ENCODE assay signal across 9 cellular contexts in genomic region chr21:33968082-33968997, GRCh38. TPM values are rescaled to one million over a fixed set of nuclear protein-coding genes. Genes with fewer than 3 reads are reported as not detected.
A peak's percentile ranks its signal among the peaks of the same experiment; 100 is the strongest.
DNase-seq lines count a peak whose midpoint lies in the region; ATAC-seq and TF ChIP-seq lines count a peak whose summit lies in the region.
"Had no signal": no experiment of that assay in that cellular context is flagged by ENCODE, and none has a peak within 500 bp of the region (broad histone marks: within the 10 kb centered on the region; RNA-seq: fewer than 3 reads in every experiment).

No MANE protein-coding gene starts in this region.

- 38 to 48% (median 48%) methylated on average over 5 of the region's 5 CpGs for WGBS in stomach, 5 donors

- TF ChIP-seq POLR2A in stomach (IDR thresholded peaks at IDR 0.05): no peak

- H3K27me3 Mint-ChIP-seq in Caco-2 (ENCODE audit: insufficient read depth, unreplicated experiment): no peaks in the 10 kb centered on the region
- no peaks in the 10 kb centered on the region for H3K27me3 Mint-ChIP-seq in activated CD4-positive, alpha-beta memory T cell treated with anti-CD3 and anti-CD28 coated beads, Interleukin-2, amount 10 ng/mL, durations not matched to agents 7 days and 5 days

- peaks cover 53% of the 10 kb centered on the region for H3K4me1 Mint-ChIP-seq in Caco-2 (ENCODE audit: low read depth, unreplicated experiment)
- peaks cover 24% of the 10 kb centered on the region for H3K4me1 Mint-ChIP-seq in activated CD4-positive, alpha-beta memory T cell treated with anti-CD3 and anti-CD28 coated beads, Interleukin-2, amount 10 ng/mL, durations not matched to agents 7 days and 5 days

- H3K27ac Mint-ChIP-seq in Caco-2 (ENCODE audit: unreplicated experiment): peak overlapping the region; percentile 89
- peak overlapping the region; percentile 14 for H3K27ac Mint-ChIP-seq in activated CD4-positive, alpha-beta memory T cell treated with anti-CD3 and anti-CD28 coated beads, Interleukin-2, amount 10 ng/mL, durations not matched to agents 7 days and 5 days

- H3K36me3 Mint-ChIP-seq in Caco-2 (ENCODE audit: insufficient read depth, unreplicated experiment): peaks cover 7% of the 10 kb centered on the region
- peaks cover 57% of the 10 kb centered on the region for H3K36me3 Mint-ChIP-seq in activated CD4-positive, alpha-beta memory T cell treated with anti-CD3 and anti-CD28 coated beads, Interleukin-2, amount 10 ng/mL, durations not matched to agents 7 days and 5 days (ENCODE audit: low read depth)

- H3K27me3 ChIP-seq in Caco-2 (replicated peaks; ENCODE audit: control insufficient read depth, insufficient read depth, low read length) (no peaks in the 10 kb centered on the region), right atrium auricular region (no peaks in the 10 kb centered on the region), stomach (no peaks in the 10 kb centered on the region)

- TF ChIP-seq CTCF in Caco-2 (IDR thresholded peaks at IDR 0.05; ENCODE audit: insufficient read depth in 1 of 2, low read depth in 1 of 2, low read length in 1 of 2, severe bottlenecking in 1 of 2, unreplicated experiment in 1 of 2) (no peak), right atrium auricular region (IDR thresholded peaks at IDR 0.05) (no peak), stomach (IDR thresholded peaks at IDR 0.05) (no peak)

- DNase-seq in Caco-2: peak; percentile 46 to 60
- DNase-seq in HS-27A (ENCODE audit: low read depth): peak; percentile 64
- DNase-seq in activated CD4-positive, alpha-beta memory T cell treated with anti-CD3 and anti-CD28 coated beads, Interleukin-2, amount 10 ng/mL, durations not matched to agents 7 days and 5 days: no peak
- DNase-seq in right atrium auricular region (ENCODE audit: low spot score): no peak
- no peak for DNase-seq in stomach
- DNase-seq in NCI-H1092 treated with DMSO at 0.1 percent for 48 hours (lab: John Stamatoyannopoulos, UW): no peak
- DNase-seq in mesenteric fat pad (ENCODE audit: low spot score): no peak

- H3K4me1 ChIP-seq in Caco-2 (peaks cover 66% of the 10 kb centered on the region), right atrium auricular region (peaks cover 0 to 29% of the 10 kb centered on the region in 2 donors), stomach (peaks cover 0 to 20% (median 10%) of the 10 kb centered on the region in 4 donors)

- CTCF ChIA-PET in Caco-2 (lab: Charles Lee): no interaction called here
- CTCF ChIA-PET in activated CD4-positive, alpha-beta memory T cell treated with anti-CD3 and anti-CD28 coated beads, Interleukin-2, amount 10 ng/mL, durations not matched to agents 7 days and 5 days (lab: Charles Lee): interaction anchor here (1.0 to 2.0 kb wide), 3 partner anchors 19 to 380 kb away, joined by 3 to 6 read pairs (median 4); no protein-coding TSS in a partner anchor

- no peak overlapping the region for H3K4me3 ChIP-seq in Caco-2 (ENCODE audit: low read depth, low read length)
- no peak overlapping the region for H3K4me3 ChIP-seq in right atrium auricular region
- no peak overlapping the region for H3K4me3 ChIP-seq in stomach

- peak overlapping the region; percentile 14 to 66 for H3K27ac ChIP-seq in right atrium auricular region
- peak overlapping the region; percentile 7 to 57 (median 47) for H3K27ac ChIP-seq in stomach
- H3K27ac ChIP-seq: HL-60 had no signal

- POLR2A ChIA-PET in Caco-2 (lab: Charles Lee): interaction anchor here (0.5 to 2.2 kb wide), 3 partner anchors 21 to 36 kb away, joined by 5 to 8 read pairs (median 5); no protein-coding TSS in a partner anchor
- POLR2A ChIA-PET in activated CD4-positive, alpha-beta memory T cell treated with anti-CD3 and anti-CD28 coated beads, Interleukin-2, amount 10 ng/mL, durations not matched to agents 7 days and 5 days (lab: Charles Lee): interaction anchor here (0.9 to 16.4 kb wide), 7 partner anchors 9 to 105 kb away, joined by 3 to 270 read pairs (median 3); partner anchors contain the start of genes MRPS6 and SLC5A3

- no peak for TF ChIP-seq EP300 in stomach (IDR thresholded peaks at IDR 0.05)

- ATAC-seq in HG02938 (IDR thresholded peaks at IDR 0.05; ENCODE audit: unreplicated experiment): no peak

- BruUV-seq in Caco-2 (replicated peaks; lab: Mats Ljungman, UMichigan): no TSS peak

- H3K36me3 ChIP-seq in Caco-2 (ENCODE audit: control insufficient read depth, insufficient read depth, low read length): no peaks in the 10 kb centered on the region; the same call in 1 of the 2 replicates
- no peaks in the 10 kb centered on the region for H3K36me3 ChIP-seq in right atrium auricular region
- H3K36me3 ChIP-seq in stomach: no peaks in the 10 kb centered on the region

- intact Hi-C loops in Caco-2 (cut with micrococcal nuclease; ENCODE audit: unreplicated experiment): loop anchor here (5.0 kb wide), 1 partner anchor 54 kb away; no protein-coding TSS in a partner anchor
- intact Hi-C loops in stomach (cut with DNase I; ENCODE audit: low total_unique reads): no loop called here

- H3K9me3 ChIP-seq in Caco-2 (no peaks in the 10 kb centered on the region), right atrium auricular region (no peaks in the 10 kb centered on the region), stomach (no peaks in the 10 kb centered on the region)

- H3K9me3 Mint-ChIP-seq in Caco-2 (ENCODE audit: unreplicated experiment): peaks cover 6% of the 10 kb centered on the region
- H3K9me3 Mint-ChIP-seq in activated CD4-positive, alpha-beta memory T cell treated with anti-CD3 and anti-CD28 coated beads, Interleukin-2, amount 10 ng/mL, durations not matched to agents 7 days and 5 days: peaks cover 3% of the 10 kb centered on the region

- peak overlapping the region; percentile 45 for H3K4me3 Mint-ChIP-seq in Caco-2 (ENCODE audit: unreplicated experiment)
- H3K4me3 Mint-ChIP-seq in activated CD4-positive, alpha-beta memory T cell treated with anti-CD3 and anti-CD28 coated beads, Interleukin-2, amount 10 ng/mL, durations not matched to agents 7 days and 5 days: no peak overlapping the region

RNA-seq across cellular contexts. Expression of gene ATP5PO, which starts 52.7 kb away (rescaled TPM):
- total RNA-seq in Caco-2 (2022): 232 and 247 TPM in 2 replicates
- 100 to 1,000 TPM; 193 to 196 TPM for total RNA-seq in activated CD4-positive, alpha-beta memory T cell treated with anti-CD3 and anti-CD28 coated beads, Interleukin-2, amount 10 ng/mL, durations not matched to agents 7 days and 5 days
- 100 to 1,000 TPM; 593 to 693 TPM for total RNA-seq in right atrium auricular region
- 100 to 1,000 TPM in 4 of 5 donors, 10 to 100 TPM in 1; 94.7 to 382 (median 312) TPM for total RNA-seq in stomach
- 100 to 1,000 TPM; 361 to 603 (median 534) TPM for polyA plus RNA-seq in stomach
- total RNA-seq in mesenteric fat pad: 171 TPM

Comparison
In these comparisons a context has a peak if more than half of its experiments do, and no peak if none do; other contexts are left out.
1. DNase-seq: peak in Caco-2 (2 of 2) and HS-27A (single experiment); none in activated CD4-positive, alpha-beta memory T cell treated with anti-CD3 and anti-CD28 coated beads, Interleukin-2, amount 10 ng/mL, durations not matched to agents 7 days and 5 days (single experiment), right atrium auricular region (single experiment), stomach (single experiment), NCI-H1092 treated with DMSO at 0.1 percent for 48 hours (single experiment) and mesenteric fat pad (single experiment).